In the genomic region with DNA sequence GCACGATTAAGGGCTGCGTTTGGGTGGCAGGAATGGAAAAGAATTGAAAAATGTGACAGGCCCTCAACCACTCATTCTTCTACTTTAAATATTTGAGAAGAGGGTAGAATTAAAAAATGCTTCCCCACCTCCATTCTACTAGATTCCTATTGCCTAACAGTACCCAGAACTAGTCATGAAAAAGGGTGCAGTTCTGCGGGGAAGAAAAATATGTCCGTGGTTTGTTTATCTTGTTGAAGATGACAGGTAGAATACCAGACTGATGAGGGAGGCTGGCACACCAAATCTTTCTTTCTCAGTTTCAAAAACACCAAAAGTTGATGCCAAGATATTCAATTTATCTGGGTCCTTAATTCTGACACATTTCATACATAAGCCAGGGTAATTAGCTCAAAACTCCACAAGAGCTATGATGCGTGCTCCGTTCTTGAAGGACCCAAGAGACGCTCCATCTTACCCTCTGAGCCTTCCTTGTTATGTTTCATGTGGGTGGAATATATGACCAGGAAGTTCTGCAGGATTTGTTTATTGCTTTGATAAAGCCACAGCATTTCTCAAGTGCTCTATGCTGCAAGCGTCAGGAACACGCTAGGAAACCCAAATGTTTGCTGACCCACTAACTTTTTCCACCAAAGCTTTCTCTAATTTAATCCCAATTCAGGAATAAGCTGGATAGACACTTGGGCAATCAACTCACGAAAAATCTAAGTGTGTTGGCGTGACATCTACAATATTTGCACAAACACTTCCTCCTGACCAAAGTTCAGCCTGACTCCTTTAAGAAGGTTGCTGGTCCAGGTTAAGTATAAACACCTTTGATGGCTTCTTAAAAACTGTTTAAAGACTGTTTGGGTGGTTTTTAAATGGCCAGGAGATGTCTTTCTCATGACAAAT, we compare ENCODE assay signal across 1 cellular context.
TF ChIP-seq lines count a peak whose summit lies in the region.

No MANE protein-coding gene starts in this region.

TF ChIP-seq in IMR-90, 13 proteins besides CTCF, POLR2A, EP300 and RAD21:
- TF ChIP-seq RCOR1 (IDR thresholded peaks at IDR 0.05; ENCODE audit: insufficient replicate concordance, low read length) = no peak
- peak; percentile 60 for TF ChIP-seq CEBPB (IDR thresholded peaks at IDR 0.05; ENCODE audit: low read depth, low read length)
- TF ChIP-seq, protein P1, sequence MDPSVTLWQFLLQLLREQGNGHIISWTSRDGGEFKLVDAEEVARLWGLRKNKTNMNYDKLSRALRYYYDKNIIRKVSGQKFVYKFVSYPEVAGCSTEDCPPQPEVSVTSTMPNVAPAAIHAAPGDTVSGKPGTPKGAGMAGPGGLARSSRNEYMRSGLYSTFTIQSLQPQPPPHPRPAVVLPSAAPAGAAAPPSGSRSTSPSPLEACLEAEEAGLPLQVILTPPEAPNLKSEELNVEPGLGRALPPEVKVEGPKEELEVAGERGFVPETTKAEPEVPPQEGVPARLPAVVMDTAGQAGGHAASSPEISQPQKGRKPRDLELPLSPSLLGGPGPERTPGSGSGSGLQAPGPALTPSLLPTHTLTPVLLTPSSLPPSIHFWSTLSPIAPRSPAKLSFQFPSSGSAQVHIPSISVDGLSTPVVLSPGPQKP (IDR thresholded peaks at IDR 0.05; ENCODE audit: borderline replicate concordance, low read depth, low read length) = no peak
